In genomic region chr4:158560284-158560683, GRCh38 we compare ENCODE assay signal across 21 cellular contexts. TPM values are rescaled to one million over a fixed set of nuclear protein-coding genes. Genes with fewer than 3 reads are reported as not detected.
DNase-seq lines count a peak whose midpoint lies in the region; ATAC-seq, FAIRE-seq and TF ChIP-seq lines count a peak whose summit lies in the region.
"Had no signal": no experiment of that assay in that cellular context is flagged by ENCODE, and none has a peak within 500 bp of the region (broad histone marks: within the 10 kb centered on the region; RNA-seq: fewer than 3 reads in every experiment).

No MANE protein-coding gene starts in this region.

- no peak for DNase-seq in IMR-90
- DNase-seq in K562 (ENCODE audit: extremely low read depth in 1 of 4, low spot score in 3 of 4), result no peak
- DNase-seq in neural progenitor cell (ENCODE audit: low spot score), result no peak
- no peak for DNase-seq in effector memory CD4-positive, alpha-beta T cell
- no peak for DNase-seq in SHP77 (lab: John Stamatoyannopoulos, UW)
- DNase-seq in A172 (ENCODE audit: low spot score), result no peak
- DNase-seq: AML-193; C1 segment of cervical spinal cord; Calu3; CD4-positive, alpha-beta memory T cell; COR-L47; DMS53; DMS79 treated with DMSO at 0.1 percent for 48 hours; GF-D8; GOT3; H7; HCEC 1CT had no signal

- no peak overlapping the region for H2BK120ac ChIP-seq in IMR-90 (ENCODE audit: low read depth, low read length)

- no peak overlapping the region for H3K4me2 ChIP-seq in IMR-90 (ENCODE audit: low read depth, low read length)
- no peak overlapping the region for H3K4me2 ChIP-seq in K562 (ENCODE audit: insufficient read depth, low read length)
- H3K4me2 ChIP-seq in neural progenitor cell, result no peak overlapping the region

- H3K56ac ChIP-seq in IMR-90 (ENCODE audit: extremely low read depth, insufficient read depth, low read length), result no peak overlapping the region

- no peaks in the 10 kb centered on the region for H3F3A ChIP-seq in neural progenitor cell (ENCODE audit: low read depth)

- no peak for TF ChIP-seq EP300 in K562 (IDR thresholded peaks at IDR 0.05; ENCODE audit: low read length)

- intact Hi-C loops in IMR-90 (cut with micrococcal nuclease) (no loop called here), K562 (cut with micrococcal nuclease) (no loop called here)

- H3K9ac ChIP-seq in IMR-90 (ENCODE audit: low read depth, low read length) (no peak overlapping the region), K562 (ENCODE audit: insufficient read depth in 1 of 2, low read depth in 2 of 2, low read length in 2 of 2) (no peak overlapping the region), neural progenitor cell (no peak overlapping the region)

- no peaks in the 10 kb centered on the region for H3K4me1 Mint-ChIP-seq in neural progenitor cell
- H3K4me1 Mint-ChIP-seq: CD4-positive, alpha-beta memory T cell had no signal

- H2BK15ac ChIP-seq in IMR-90 (ENCODE audit: low read depth, low read length), result no peak overlapping the region

- no peak overlapping the region for H3K14ac ChIP-seq in IMR-90 (replicated peaks; ENCODE audit: low read depth, low read length)

- no peak overlapping the region for H2AK5ac ChIP-seq in IMR-90 (ENCODE audit: low read depth, low read length)

- in situ Hi-C loops in IMR-90 (cut with MboI; ENCODE audit: low sequenced_read_pairs) (no loop called here), K562 (cut with MboI) (no loop called here)

- H4K5ac ChIP-seq in IMR-90 (ENCODE audit: low read depth, low read length), result no peak overlapping the region

- H3K27me3 Mint-ChIP-seq in neural progenitor cell (ENCODE audit: insufficient read depth, low read depth), result no peaks in the 10 kb centered on the region

- H3K27ac Mint-ChIP-seq in neural progenitor cell, result no peak overlapping the region
- H3K27ac Mint-ChIP-seq: CD4-positive, alpha-beta memory T cell had no signal

- H3K4me1 ChIP-seq in IMR-90 (ENCODE audit: control insufficient read depth, insufficient read depth, low read length) (no peaks in the 10 kb centered on the region), K562 (replicated peaks in 1 of 2; ENCODE audit: control insufficient read depth in 2 of 2, insufficient read depth in 2 of 2, low read length in 2 of 2) (no peaks in the 10 kb centered on the region), neural progenitor cell (no peaks in the 10 kb centered on the region)
- H3K4me1 ChIP-seq in effector memory CD4-positive, alpha-beta T cell (ENCODE audit: control insufficient read depth, insufficient read depth, low read length, poor library complexity, severe bottlenecking), result no peaks in the 10 kb centered on the region

- no peak overlapping the region for H3K23ac ChIP-seq in IMR-90 (ENCODE audit: low read depth, low read length)

- dilution Hi-C loops in IMR-90 (cut with HindIII; ENCODE audit: low sequenced_read_pairs, unreplicated experiment), result no loop called here

- H3K9me3 ChIP-seq in IMR-90 (ENCODE audit: control insufficient read depth, insufficient read depth, low read length), result no peaks in the 10 kb centered on the region
- H3K9me3 ChIP-seq in K562 (replicated peaks; ENCODE audit: control insufficient read depth, insufficient read depth, low read depth, low read length), result no peaks in the 10 kb centered on the region
- no peaks in the 10 kb centered on the region for H3K9me3 ChIP-seq in neural progenitor cell (ENCODE audit: low read depth)
- no peaks in the 10 kb centered on the region for H3K9me3 ChIP-seq in effector memory CD4-positive, alpha-beta T cell (ENCODE audit: control insufficient read depth, low read length)

- no peak overlapping the region for H2BK5ac ChIP-seq in IMR-90 (ENCODE audit: low read depth, low read length, poor library complexity, severe bottlenecking)

- no peak overlapping the region for H2BK20ac ChIP-seq in IMR-90 (ENCODE audit: low read depth, low read length)

- TF ChIP-seq RAD21 in IMR-90 (IDR thresholded peaks at IDR 0.05; ENCODE audit: low read length) (no peak), K562 (CRISPR knock-in tag; conservative IDR thresholded peaks at IDR 0.05 in 1 of 2, IDR thresholded peaks at IDR 0.05 in 1 of 2) (no peak)

- H3K36me3 ChIP-seq in IMR-90 (ENCODE audit: control insufficient read depth, insufficient read depth, low read length), result no peaks in the 10 kb centered on the region
- no peaks in the 10 kb centered on the region for H3K36me3 ChIP-seq in K562 (ENCODE audit: control insufficient read depth, insufficient read depth, low read length)
- no peaks in the 10 kb centered on the region for H3K36me3 ChIP-seq in neural progenitor cell
- H3K36me3 ChIP-seq in effector memory CD4-positive, alpha-beta T cell (ENCODE audit: control insufficient read depth, insufficient read depth, low read length), result no peaks in the 10 kb centered on the region

- CTCF ChIA-PET in IMR-90 (lab: Yijun Ruan, JAX), result interaction anchor here (0.8 kb wide), 1 partner anchor 9 kb away, joined by 4 read pairs; no protein-coding TSS in a partner anchor
- CTCF ChIA-PET in K562 (lab: Yijun Ruan, JAX; ENCODE audit: low intra/inter-chr PET ratio), result interaction anchor here (1.1 kb wide), 1 partner anchor 8 kb away, joined by 3 read pairs; no protein-coding TSS in a partner anchor

- POLR2A ChIA-PET in IMR-90 (lab: Charles Lee; ENCODE audit: unreplicated experiment), result no interaction called here
- POLR2A ChIA-PET in K562 (lab: Yijun Ruan, JAX), result no interaction called here

- H3K79me1 ChIP-seq in IMR-90 (ENCODE audit: low read depth in 1 of 2, low read length in 2 of 2), result no peaks in the 10 kb centered on the region

- H4K20me1 ChIP-seq in IMR-90 (ENCODE audit: insufficient read depth, low read length) (no peaks in the 10 kb centered on the region), K562 (replicated peaks; ENCODE audit: control insufficient read depth, insufficient read depth, low read length) (no peaks in the 10 kb centered on the region), neural progenitor cell (ENCODE audit: low read depth) (no peaks in the 10 kb centered on the region)

- H2AFZ ChIP-seq in IMR-90 (replicated peaks; ENCODE audit: low read length, poor library complexity), result peak overlapping the region; percentile 51
- H2AFZ ChIP-seq in K562 (ENCODE audit: low read depth, low read length), result peak overlapping the region; percentile 47; the same call in 1 of the 2 replicates
- peak overlapping the region; percentile 50 for H2AFZ ChIP-seq in neural progenitor cell (replicated peaks)

- no peaks in the 10 kb centered on the region for H3K9me3 Mint-ChIP-seq in neural progenitor cell
- H3K9me3 Mint-ChIP-seq: CD4-positive, alpha-beta memory T cell had no signal

- BruUV-seq in IMR-90 (replicated peaks; lab: Mats Ljungman, UMichigan) (no TSS peak), K562 (replicated peaks; lab: Mats Ljungman, UMichigan) (no TSS peak)

- H3K27ac ChIP-seq in IMR-90 (ENCODE audit: insufficient read depth, low read length) (no peak overlapping the region), K562 (ENCODE audit: extremely low read depth, low read depth, low read length) (no peak overlapping the region), neural progenitor cell (no peak overlapping the region)
- no peak overlapping the region for H3K27ac ChIP-seq in effector memory CD4-positive, alpha-beta T cell (ENCODE audit: insufficient read depth, low read length, poor library complexity, severe bottlenecking)

- ATAC-seq in IMR-90 (ENCODE audit: low read depth) (no peak), K562 (no peak; the same call in 2 of the 3 replicates)

- no peak for TF ChIP-seq CTCF in IMR-90 (conservative IDR thresholded peaks at IDR 0.05; ENCODE audit: low read depth, low read length)
- no peak for TF ChIP-seq CTCF in K562 (IDR thresholded peaks at IDR 0.05 in 2 of 3, conservative IDR thresholded peaks at IDR 0.05 in 1 of 3; ENCODE audit: insufficient read depth in 2 of 3, low read depth in 1 of 3, low read length in 3 of 3)
- TF ChIP-seq CTCF in neural progenitor cell (IDR thresholded peaks at IDR 0.05), result no peak

- H3K4me3 ChIP-seq in IMR-90 (ENCODE audit: insufficient read depth, low read depth, low read length) (no peak overlapping the region), K562 (no peak overlapping the region), neural progenitor cell (no peak overlapping the region)
- no peak overlapping the region for H3K4me3 ChIP-seq in effector memory CD4-positive, alpha-beta T cell (ENCODE audit: insufficient read depth, low read depth, low read length, poor library complexity, severe bottlenecking)

- no peak overlapping the region for H3K4me3 Mint-ChIP-seq in neural progenitor cell
- H3K4me3 Mint-ChIP-seq: CD4-positive, alpha-beta memory T cell had no signal

- TF ChIP-seq POLR2A in IMR-90 (IDR thresholded peaks at IDR 0.05; ENCODE audit: low read depth, low read length) (no peak), K562 (conservative IDR thresholded peaks at IDR 0.05) (no peak)

- no peaks in the 10 kb centered on the region for H3K36me3 Mint-ChIP-seq in neural progenitor cell
- H3K36me3 Mint-ChIP-seq: CD4-positive, alpha-beta memory T cell had no signal

- H3K18ac ChIP-seq in IMR-90 (ENCODE audit: low read depth, low read length), result no peak overlapping the region

- no CpG with 5 or more reads among the region's 6 CpGs for WGBS in IMR-90 (ENCODE audit: extremely low coverage in 2 of 2, insufficient read length in 1 of 2), 2 experiments
- 1% methylated on average over 6 of the region's 6 CpGs for WGBS in K562 (ENCODE audit: insufficient coverage, low coverage, missing lambda C conversion rate)

- no peak overlapping the region for H4K91ac ChIP-seq in IMR-90 (ENCODE audit: insufficient read depth, low read depth, low read length)

- no peak overlapping the region for H4K8ac ChIP-seq in IMR-90 (ENCODE audit: low read depth in 2 of 2, low read length in 2 of 2)

- H3K79me2 ChIP-seq in K562 (ENCODE audit: control insufficient read depth, insufficient read depth, low read length) (no peaks in the 10 kb centered on the region), neural progenitor cell (ENCODE audit: low read depth) (no peaks in the 10 kb centered on the region)

- no peak overlapping the region for H2AK9ac ChIP-seq in IMR-90 (replicated peaks; ENCODE audit: low read depth, low read length, poor library complexity)

- H3K27me3 ChIP-seq in IMR-90 (ENCODE audit: control insufficient read depth, insufficient read depth, low read length) (no peaks in the 10 kb centered on the region), K562 (ENCODE audit: control insufficient read depth in 2 of 2, insufficient read depth in 2 of 2, low read length in 2 of 2) (no peaks in the 10 kb centered on the region), neural progenitor cell (no peaks in the 10 kb centered on the region)
- H3K27me3 ChIP-seq in effector memory CD4-positive, alpha-beta T cell (replicated peaks; ENCODE audit: control insufficient read depth, insufficient read depth, low read length, poor library complexity, severe bottlenecking), result no peaks in the 10 kb centered on the region

- no peaks in the 10 kb centered on the region for H3K9me1 ChIP-seq in IMR-90 (ENCODE audit: insufficient read depth, low read length)
- H3K9me1 ChIP-seq in K562 (ENCODE audit: control insufficient read depth, insufficient read depth, low read length), result no peaks in the 10 kb centered on the region

- no peak for FAIRE-seq in K562 (lab: Jason Lieb, UNC)
- FAIRE-seq: A204.1, GM12891, GM18507 had no signal

- H3K4ac ChIP-seq in IMR-90 (ENCODE audit: low read depth, low read length), result no peak overlapping the region

RNA-seq across cellular contexts. Expression of gene RXFP1, which starts 38.6 kb away (rescaled TPM):
- not detected in 2 replicates for total RNA-seq in IMR-90 (2012; rRNA removed)
- polyA plus RNA-seq in IMR-90 (2012; rRNA removed), result not detected in 2 replicates
- polyA plus RNA-seq in IMR-90 (2012; cell fraction: cytosol; rRNA removed), result not detected in 2 replicates
- polyA plus RNA-seq in IMR-90 (2012; cell fraction: nucleus; rRNA removed; ENCODE audit: low replicate concordance), result 0.03 TPM in 1 of 2 replicates, not detected in the other
- not detected in 2 replicates for total RNA-seq in K562 (2011; cell fraction: chromatin; rRNA removed; ENCODE audit: low replicate concordance)
- not detected in 2 replicates for total RNA-seq in K562 (2011; cell fraction: nucleolus; rRNA removed)
- not detected in 2 replicates for total RNA-seq in K562 (2011; cell fraction: nucleoplasm; rRNA removed)
- not detected in 2 replicates for total RNA-seq in K562 (2014; rRNA removed)
- not detected in 2 replicates for total RNA-seq in K562 (2014; rRNA removed; fragmentation: Illumina TruSeq; extraction: Trizol)
- not detected in 2 replicates for total RNA-seq in K562 (2015; rRNA removed; fragmentation: Illumina TruSeq; extraction: Trizol)
- not detected in 2 replicates for total RNA-seq in K562 (2021)
- 0.06 TPM in 1 of 2 replicates, not detected in the other for polyA plus RNA-seq in K562 (2011; rRNA removed)
- not detected in 2 replicates for polyA plus RNA-seq in K562 (2011; cell fraction: cytosol; rRNA removed)
- not detected in 2 replicates for polyA plus RNA-seq in K562 (2011; cell fraction: nucleus; rRNA removed)
- polyA plus RNA-seq in K562 (2012), result 0.03 and 0.10 TPM in 2 replicates
- polyA plus RNA-seq in K562 (2014; fragmentation: Illumina TruSeq; extraction: Trizol), result 0.04 TPM in 1 of 2 replicates, not detected in the other
- under 1 TPM in 1 of 2 experiments, not detected in 1; 0.03 TPM for polyA plus RNA-seq in K562 (2014; fragmentation: Nextera tagmentation; extraction: Ambion mirVana)
- polyA plus RNA-seq in K562 (2014; rRNA removed), result not detected in 2 replicates
- not detected in 2 replicates for polyA minus RNA-seq in K562 (2011; rRNA and poly(A)+ RNA removed)
- not detected in 2 replicates for polyA minus RNA-seq in K562 (2011; cell fraction: cytosol; rRNA and poly(A)+ RNA removed)
- not detected in 2 replicates for polyA minus RNA-seq in K562 (2011; cell fraction: nucleus; rRNA and poly(A)+ RNA removed)
- total RNA-seq in neural progenitor cell (ENCODE audit: low replicate concordance), result not detected in 2 replicates
- not detected in 2 replicates for total RNA-seq in A172 (2014; rRNA removed; shearing (Covaris generic))
- total RNA-seq: Calu3; CD4-positive, alpha-beta memory T cell; G401; H7 had no signal
- polyA plus RNA-seq: CD4-positive, alpha-beta memory T cell had no signal
